ENCODE assay signal across 21 cellular contexts in the genomic region with DNA sequence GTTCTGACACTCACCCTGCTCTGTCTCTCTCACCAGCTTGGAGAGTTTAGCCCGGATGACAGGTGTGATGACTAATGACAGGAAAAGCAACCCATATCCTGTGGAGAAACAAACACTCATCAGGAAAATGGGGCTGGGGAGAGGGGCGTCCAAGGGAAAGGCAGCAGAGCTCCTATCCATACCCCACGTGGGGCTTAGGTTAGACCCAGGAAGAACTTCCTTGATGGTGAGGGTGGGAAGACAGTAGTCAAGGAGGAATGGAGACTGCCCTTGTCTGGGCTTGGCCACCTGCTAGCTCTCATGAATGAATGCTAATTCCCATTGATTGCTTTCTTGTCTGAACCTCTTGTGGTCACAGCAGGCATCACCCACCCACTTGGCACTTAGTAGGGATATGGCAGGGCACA. TPM values are rescaled to one million over a fixed set of nuclear protein-coding genes. Genes with fewer than 3 reads are reported as not detected.
A peak's percentile ranks its signal among the peaks of the same experiment; 100 is the strongest.
DNase-seq lines count a peak whose midpoint lies in the region; ATAC-seq and TF ChIP-seq lines count a peak whose summit lies in the region.
"Had no signal": no experiment of that assay in that cellular context is flagged by ENCODE, and none has a peak within 500 bp of the region (broad histone marks: within the 10 kb centered on the region; RNA-seq: fewer than 3 reads in every experiment).

No MANE protein-coding gene starts in this region.

- H3K56ac ChIP-seq in mesendoderm (ENCODE audit: low read length) = no peak overlapping the region

- no peak overlapping the region for H2AK5ac ChIP-seq in mesendoderm (ENCODE audit: low read length)

- no peak overlapping the region for H3K23ac ChIP-seq in mesendoderm (ENCODE audit: low read length)

- H4K5ac ChIP-seq in mesendoderm (ENCODE audit: low read length) = no peak overlapping the region

- H3K9me3 Mint-ChIP-seq in WTC11 = no peaks in the 10 kb centered on the region
- H3K9me3 Mint-ChIP-seq: activated CD4-positive, alpha-beta memory T cell treated with anti-CD3 and anti-CD28 coated beads for 36 hours had no signal

- H2BK120ac ChIP-seq in mesendoderm (ENCODE audit: low read depth, low read length) = no peak overlapping the region

- H3K18ac ChIP-seq in mesendoderm (ENCODE audit: low read length) = no peak overlapping the region

- ATAC-seq in WTC11 (peak; percentile 66), HG03175 (IDR thresholded peaks at IDR 0.05; ENCODE audit: unreplicated experiment) (no peak)
- ATAC-seq: body of pancreas, HCT116, left lobe of liver had no signal

- no peak overlapping the region for H3K4me3 ChIP-seq in H7 (ENCODE audit: insufficient read depth, low read depth, low read length)
- no peak overlapping the region for H3K4me3 ChIP-seq in mesendoderm (ENCODE audit: low read length)
- no peak overlapping the region for H3K4me3 ChIP-seq in prostate gland
- H3K4me3 ChIP-seq: body of pancreas, coronary artery, suprapubic skin had no signal

- H3K79me2 ChIP-seq in mesendoderm (ENCODE audit: control insufficient read depth, insufficient read depth, low read length) = no peaks in the 10 kb centered on the region

- no peak overlapping the region for H3K9ac ChIP-seq in mesendoderm (ENCODE audit: low read length)

- H3K27me3 Mint-ChIP-seq in WTC11 (ENCODE audit: low read depth) = peaks cover 36% of the 10 kb centered on the region
- H3K27me3 Mint-ChIP-seq: activated naive CD8-positive, alpha-beta T cell had no signal

- H3K27ac Mint-ChIP-seq in WTC11 = no peak overlapping the region
- H3K27ac Mint-ChIP-seq: activated CD4-positive, alpha-beta memory T cell treated with anti-CD3 and anti-CD28 coated beads for 36 hours; activated naive CD8-positive, alpha-beta T cell had no signal

- CTCF ChIA-PET in WTC11 (lab: Charles Lee) = interaction anchor here (0.7 to 1.6 kb wide), 4 partner anchors 9 to 32 kb away, joined by 3 to 7 read pairs (median 4); partner anchors contain the start of gene VTN

- H2BK5ac ChIP-seq in mesendoderm (ENCODE audit: low read length) = no peak overlapping the region

- intact Hi-C loops in prostate gland (cut with DNase I) = no loop called here

- no peak overlapping the region for H3K4me2 ChIP-seq in mesendoderm (ENCODE audit: low read length)

- no peaks in the 10 kb centered on the region for H3K79me1 ChIP-seq in mesendoderm (ENCODE audit: low read length)

- no peak for TF ChIP-seq POLR2A in prostate gland (IDR thresholded peaks at IDR 0.05)

- no peak overlapping the region for H2BK15ac ChIP-seq in mesendoderm (replicated peaks; ENCODE audit: low read depth)

- no peak overlapping the region for H3K4ac ChIP-seq in mesendoderm (ENCODE audit: low read depth, low read length)

- DNase-seq in NCI-H345 (lab: John Stamatoyannopoulos, UW) (peak; percentile 11), NCI-H345 treated with DMSO at 0.1 percent for 48 hours (lab: John Stamatoyannopoulos, UW; ENCODE audit: unreplicated experiment) (no peak), H7 (peak; percentile 62), WTC11 (ENCODE audit: low spot score) (no peak), mesendoderm (peak; percentile 73), prostate gland (ENCODE audit: low spot score) (no peak)
- no peak for DNase-seq in stimulated activated CD4-positive, alpha-beta T cell treated with anti-CD3 and anti-CD28 coated beads, Interleukin-2, amount 100 ng/mL, for 24 hours
- DNase-seq: activated CD4-positive, alpha-beta memory T cell treated with anti-CD3 and anti-CD28 coated beads for 36 hours; body of pancreas; C1 segment of cervical spinal cord; foreskin melanocyte; NCI-H1092 treated with DMSO at 0.1 percent for 48 hours; retina had no signal

- no peak overlapping the region for H4K8ac ChIP-seq in mesendoderm (ENCODE audit: low read depth, low read length)

- H3K36me3 ChIP-seq in H7 (replicated peaks; ENCODE audit: control insufficient read depth, insufficient read depth, low read length) (peaks cover 4% of the 10 kb centered on the region), mesendoderm (ENCODE audit: control insufficient read depth, insufficient read depth, low read length) (no peaks in the 10 kb centered on the region), prostate gland (peaks cover 0 to 11% of the 10 kb centered on the region in 2 donors)

- no peak overlapping the region for H3K4me3 Mint-ChIP-seq in WTC11
- H3K4me3 Mint-ChIP-seq: activated CD4-positive, alpha-beta memory T cell treated with anti-CD3 and anti-CD28 coated beads for 36 hours; activated naive CD8-positive, alpha-beta T cell had no signal

- H3K9me3 ChIP-seq in prostate gland = no peaks in the 10 kb centered on the region
- H3K9me3 ChIP-seq: body of pancreas, suprapubic skin had no signal

- H3K36me3 Mint-ChIP-seq in WTC11 = 0 out of 2 replicates have a peak, but pooled peaks cover 3% of the 10 kb centered on the region
- H3K36me3 Mint-ChIP-seq: activated naive CD8-positive, alpha-beta T cell had no signal

- no CpG with 5 or more reads among the region's 3 CpGs for WGBS in mesendoderm (ENCODE audit: extremely low coverage, insufficient coverage, low lambda C conversion rate)
- WGBS in prostate gland = 42% methylated on average over 3 of the region's 3 CpGs

- POLR2A ChIA-PET in WTC11 (lab: Charles Lee) = interaction anchor here (1.0 kb wide), 1 partner anchor 13 kb away, joined by 5 read pairs; no protein-coding TSS in a partner anchor

- H3K27me3 ChIP-seq in H7 (ENCODE audit: control insufficient read depth, insufficient read depth, low read length) (peaks cover 3% of the 10 kb centered on the region; the same call in 1 of the 2 replicates), mesendoderm (ENCODE audit: insufficient read depth, low read length, poor library complexity) (no peaks in the 10 kb centered on the region), prostate gland (replicated peaks; ENCODE audit: insufficient read depth) (no peaks in the 10 kb centered on the region)
- H3K27me3 ChIP-seq: body of pancreas, suprapubic skin had no signal

- H3K4me1 ChIP-seq in mesendoderm (ENCODE audit: control insufficient read depth, low read depth, low read length) = peaks cover 14% of the 10 kb centered on the region
- H3K4me1 ChIP-seq in prostate gland (replicated peaks) = peaks cover 2% of the 10 kb centered on the region

- H3K27ac ChIP-seq in mesendoderm (ENCODE audit: low read depth, low read length) (peak overlapping the region; percentile 32), prostate gland (no peak overlapping the region)
- H3K27ac ChIP-seq: body of pancreas, suprapubic skin had no signal

- peaks cover 54% of the 10 kb centered on the region for H3K4me1 Mint-ChIP-seq in WTC11

- no peak for TF ChIP-seq CTCF in WTC11 (IDR thresholded peaks at IDR 0.05)
- TF ChIP-seq CTCF in prostate gland (IDR thresholded peaks at IDR 0.05) = no peak

TF ChIP-seq in WTC11, 78 proteins besides CTCF, POLR2A, EP300 and RAD21 (continues in another document):
- TF ChIP-seq HMGA2 (CRISPR knock-in tag; IDR thresholded peaks at IDR 0.05) = no peak
- TF ChIP-seq FOXK1 (CRISPR knock-in tag; IDR thresholded peaks at IDR 0.05) = 0 out of 2 replicates have a peak, but pooled peaks have one; percentile 26
- TF ChIP-seq, protein P1, sequence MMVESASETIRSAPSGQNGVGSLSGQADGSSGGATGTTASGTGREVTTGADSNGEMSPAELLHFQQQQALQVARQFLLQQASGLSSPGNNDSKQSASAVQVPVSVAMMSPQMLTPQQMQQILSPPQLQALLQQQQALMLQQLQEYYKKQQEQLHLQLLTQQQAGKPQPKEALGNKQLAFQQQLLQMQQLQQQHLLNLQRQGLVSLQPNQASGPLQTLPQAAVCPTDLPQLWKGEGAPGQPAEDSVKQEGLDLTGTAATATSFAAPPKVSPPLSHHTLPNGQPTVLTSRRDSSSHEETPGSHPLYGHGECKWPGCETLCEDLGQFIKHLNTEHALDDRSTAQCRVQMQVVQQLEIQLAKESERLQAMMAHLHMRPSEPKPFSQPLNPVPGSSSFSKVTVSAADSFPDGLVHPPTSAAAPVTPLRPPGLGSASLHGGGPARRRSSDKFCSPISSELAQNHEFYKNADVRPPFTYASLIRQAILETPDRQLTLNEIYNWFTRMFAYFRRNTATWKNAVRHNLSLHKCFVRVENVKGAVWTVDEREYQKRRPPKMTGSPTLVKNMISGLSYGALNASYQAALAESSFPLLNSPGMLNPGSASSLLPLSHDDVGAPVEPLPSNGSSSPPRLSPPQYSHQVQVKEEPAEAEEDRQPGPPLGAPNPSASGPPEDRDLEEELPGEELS (CRISPR knock-in tag; IDR thresholded peaks at IDR 0.05) = peak; percentile 65; the same call in 1 of the 2 replicates
- peak; percentile 56 for TF ChIP-seq ETV6 (CRISPR knock-in tag; IDR thresholded peaks at IDR 0.05)
- no peak for TF ChIP-seq ZNF219 (CRISPR knock-in tag; IDR thresholded peaks at IDR 0.05; ENCODE audit: borderline replicate concordance)
- TF ChIP-seq TEAD1 (CRISPR knock-in tag; IDR thresholded peaks at IDR 0.05) = peak; percentile 82; the same call in 1 of the 2 replicates
- peak; percentile 69; the same call in 1 of the 2 replicates for TF ChIP-seq SP1 (CRISPR knock-in tag; conservative IDR thresholded peaks at IDR 0.05)

RNA-seq across cellular contexts. Expression of gene SLC46A1, which starts 3.8 kb away (rescaled TPM):
- 5.7 and 6.7 TPM in 2 replicates for total RNA-seq in H7 (2014; rRNA removed; shearing (Covaris generic))
- 5.7 to 6.7 TPM (median 6.6 TPM) in 3 replicates for total RNA-seq in WTC11 (2021)
- polyA plus RNA-seq in mesendoderm (2013, experiment 1 of 2) = 7.0 TPM
- 6.5 TPM for polyA plus RNA-seq in mesendoderm (2013, experiment 2 of 2)
- 10 to 100 TPM; 14.9 to 20.1 TPM for total RNA-seq in prostate gland

RNA-seq across cellular contexts. Expression of gene SARM1, which starts 30.7 kb away (rescaled TPM):
- 0.62 and 1.7 TPM in 2 replicates for total RNA-seq in H7 (2014; rRNA removed; shearing (Covaris generic))
- total RNA-seq in WTC11 (2021) (3.8 to 4.7 TPM (median 4.7 TPM) in 3 replicates), prostate gland (10 to 100 TPM; 20.6 to 21.4 TPM)
- polyA plus RNA-seq in mesendoderm (2013, experiment 1 of 2) = 2.2 TPM
- polyA plus RNA-seq in mesendoderm (2013, experiment 2 of 2) = 2.6 TPM

RNA-seq across cellular contexts. Expression of gene VTN, which starts 32.1 kb away (rescaled TPM):
- 0.04 and 0.14 TPM in 2 replicates for total RNA-seq in H7 (2014; rRNA removed; shearing (Covaris generic))
- 0.82 to 1.6 TPM (median 1.3 TPM) in 3 replicates for total RNA-seq in WTC11 (2021)
- polyA plus RNA-seq in mesendoderm (2013, experiment 1 of 2) = not detected
- polyA plus RNA-seq in mesendoderm (2013, experiment 2 of 2) = 0.04 TPM
- 10 to 100 TPM in 1 of 2 donors, under 1 TPM in 1; 0.14 to 57.8 TPM for total RNA-seq in prostate gland
- total RNA-seq: activated CD4-positive, alpha-beta memory T cell treated with anti-CD3 and anti-CD28 coated beads for 36 hours; mononuclear cell had no signal

RNA-seq across cellular contexts. Expression of gene SEBOX, which starts 37.2 kb away (rescaled TPM):
- not detected in 2 replicates for total RNA-seq in H7 (2014; rRNA removed; shearing (Covaris generic))
- total RNA-seq in WTC11 (2021) (not detected in 3 replicates), prostate gland (not detected)
- not detected for polyA plus RNA-seq in mesendoderm (2013, experiment 1 of 2)
- polyA plus RNA-seq in mesendoderm (2013, experiment 2 of 2) = not detected
- total RNA-seq: A673; activated CD4-positive, alpha-beta memory T cell treated with anti-CD3 and anti-CD28 coated beads for 36 hours; body of pancreas; left lobe of liver; mononuclear cell; suprapubic skin had no signal

RNA-seq across cellular contexts. Expression of gene POLDIP2, which starts 44.9 kb away (rescaled TPM):
- total RNA-seq in H7 (2014; rRNA removed; shearing (Covaris generic)) = 115 and 130 TPM in 2 replicates
- total RNA-seq in WTC11 (2021) = 79.2 to 85.4 TPM (median 79.7 TPM) in 3 replicates
- polyA plus RNA-seq in mesendoderm (2013, experiment 1 of 2) = 70.0 TPM
- 71.5 TPM for polyA plus RNA-seq in mesendoderm (2013, experiment 2 of 2)
- total RNA-seq in prostate gland = 100 to 1,000 TPM in 1 of 2 donors, 10 to 100 TPM in 1; 94.4 to 140 TPM

Comparison
In these comparisons a context has a peak if more than half of its experiments do, and no peak if none do; other contexts are left out.
1. DNase-seq: peak in NCI-H345 (single experiment), H7 (single experiment) and mesendoderm (single experiment); none in NCI-H345 treated with DMSO at 0.1 percent for 48 hours (single experiment), WTC11 (single experiment), prostate gland (single experiment) and stimulated activated CD4-positive, alpha-beta T cell treated with anti-CD3 and anti-CD28 coated beads, Interleukin-2, amount 100 ng/mL, for 24 hours (0 of 2).